Comparison of ENCODE assay signal across 7 cellular contexts in the genomic region with DNA sequence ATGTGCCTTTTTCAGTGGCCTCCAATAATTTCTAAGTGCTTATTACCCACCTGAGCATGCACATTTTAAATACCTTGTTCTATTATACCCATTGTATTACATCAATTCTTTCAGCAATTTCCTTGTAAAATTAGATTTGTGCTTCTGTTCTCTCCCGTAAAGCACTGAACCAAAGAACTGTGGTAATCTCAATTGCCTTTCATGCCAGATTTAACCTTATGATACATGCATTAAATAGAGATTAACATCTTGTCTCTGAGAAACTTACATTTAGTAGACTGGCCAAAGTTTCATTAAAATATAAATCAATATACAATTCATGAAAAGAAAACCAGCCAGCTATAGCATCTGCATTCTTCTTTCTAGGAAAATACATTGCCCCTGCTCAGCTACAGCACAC.
"Had no signal": no experiment of that assay in that cellular context is flagged by ENCODE, and none has a peak within 500 bp of the region (broad histone marks: within the 10 kb centered on the region; RNA-seq: fewer than 3 reads in every experiment).

No MANE protein-coding gene starts in this region.

- H3K27ac ChIP-seq: HL-60 had no signal

- H3K36me3 Mint-ChIP-seq: IgD-negative memory B cell had no signal

- ATAC-seq: HepG2 had no signal

- DNase-seq: GOT3, H9, HCEC 1CT, KBM-7 had no signal

- H3K9me3 Mint-ChIP-seq: H9 had no signal

- H3K27me3 Mint-ChIP-seq: IgD-negative memory B cell had no signal

- FAIRE-seq: HepG2 had no signal

- H3K4me3 Mint-ChIP-seq: H9, IgD-negative memory B cell had no signal

- H3K27ac Mint-ChIP-seq: H9, IgD-negative memory B cell had no signal

- H3K4me1 Mint-ChIP-seq: IgD-negative memory B cell had no signal
